1 cellular context compared by ENCODE assay signal in genomic region chr1:182181167-182181572, GRCh38.
TF ChIP-seq lines count a peak whose summit lies in the region.

No MANE protein-coding gene starts in this region.

TF ChIP-seq in K562, 482 proteins besides CTCF, POLR2A, EP300 and RAD21 (continued from another document):
- no peak for TF ChIP-seq CREB3 (tag; conservative IDR thresholded peaks at IDR 0.05; ENCODE audit: low read depth)
- TF ChIP-seq CEBPG (CRISPR knock-in tag; IDR thresholded peaks at IDR 0.05), result no peak
- peak in 1 of 2 experiments; percentile 75; a peak in 3 of 4 replicates for TF ChIP-seq CEBPG (tag; conservative IDR thresholded peaks at IDR 0.05 in 1 of 2, IDR thresholded peaks at IDR 0.05 in 1 of 2)
- TF ChIP-seq TRIM25 (IDR thresholded peaks at IDR 0.05; ENCODE audit: borderline replicate concordance), result no peak
- TF ChIP-seq ATF3 (IDR thresholded peaks at IDR 0.05), result peak; percentile 32; the same call in 1 of the 2 replicates
- no peak for TF ChIP-seq ATF3 (CRISPR knock-in tag; conservative IDR thresholded peaks at IDR 0.05)
- TF ChIP-seq CEBPB (tag; IDR thresholded peaks at IDR 0.05), result peak; percentile 75
- peak; percentile 60; the same call in 1 of the 2 replicates for TF ChIP-seq JUND (IDR thresholded peaks at IDR 0.05; ENCODE audit: borderline replicate concordance, low read depth, low read length)
- TF ChIP-seq JUND (tag; IDR thresholded peaks at IDR 0.05; ENCODE audit: borderline replicate concordance, low read depth, low read length), result peak; percentile 17; the same call in 1 of the 3 replicates
TF ChIP-seq in K562: peak in this region for 4.
